ENCODE assay signal across 8 cellular contexts in the genomic region with DNA sequence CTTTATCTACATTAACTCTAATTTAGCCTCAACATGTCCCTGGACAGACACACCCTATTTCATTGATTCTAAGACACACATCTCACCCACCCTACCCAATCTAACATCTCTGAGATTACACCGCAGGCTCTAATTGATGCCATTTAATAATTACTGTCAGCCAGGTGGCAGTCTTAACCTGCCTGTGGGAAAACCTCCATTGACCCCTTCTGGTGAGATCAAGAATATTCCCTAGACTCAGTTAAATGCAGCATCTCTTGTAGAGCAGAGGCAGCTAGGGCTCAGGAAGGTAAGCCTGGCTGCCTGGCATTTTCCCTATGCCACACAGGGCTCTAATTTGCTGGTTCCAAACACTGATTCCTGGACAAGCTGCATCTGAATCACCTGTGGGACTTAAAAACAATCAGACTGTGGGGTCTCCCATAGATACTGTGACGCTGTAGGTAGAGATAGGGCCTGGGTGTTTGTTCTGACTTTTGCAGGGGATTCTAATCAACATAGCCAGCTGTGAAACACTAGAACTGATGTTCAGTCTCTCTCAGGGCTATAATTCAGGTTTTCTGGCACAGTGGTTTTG. TPM values are rescaled to one million over a fixed set of nuclear protein-coding genes. Genes with fewer than 3 reads are reported as not detected.
A peak's percentile ranks its signal among the peaks of the same experiment; 100 is the strongest.
DNase-seq lines count a peak whose midpoint lies in the region; ATAC-seq and TF ChIP-seq lines count a peak whose summit lies in the region.

No MANE protein-coding gene starts in this region.

- peak overlapping the region; percentile 88 for H3K27ac Mint-ChIP-seq in progenitor cell of endocrine pancreas

- peak; percentile 50 for ATAC-seq in GM18867 (IDR thresholded peaks at IDR 0.05; ENCODE audit: unreplicated experiment)
- no peak for ATAC-seq in HG03108 (IDR thresholded peaks at IDR 0.05; ENCODE audit: unreplicated experiment)

- no peak overlapping the region for H3K4me3 Mint-ChIP-seq in progenitor cell of endocrine pancreas (ENCODE audit: low read depth)

- H3K36me3 Mint-ChIP-seq in progenitor cell of endocrine pancreas (ENCODE audit: insufficient read depth), result peaks cover 6% of the 10 kb centered on the region

- H3K27me3 Mint-ChIP-seq in progenitor cell of endocrine pancreas, result no peaks in the 10 kb centered on the region

- peak; percentile 24 to 38 for DNase-seq in AML-193 (lab: John Stamatoyannopoulos, UW)
- peak; percentile 70 for DNase-seq in NCI-H526 treated with DMSO at 0.1 percent for 48 hours (lab: John Stamatoyannopoulos, UW)
- DNase-seq in cerebellum (ENCODE audit: low spot score), result peak; percentile 65
- DNase-seq in progenitor cell of endocrine pancreas (ENCODE audit: low spot score, unreplicated experiment), result no peak
- no peak for DNase-seq in C1 segment of cervical spinal cord (lab: John Stamatoyannopoulos, UW)
- no peak for DNase-seq in HuH-7.5 (ENCODE audit: low spot score)

- peak; percentile 62 for TF ChIP-seq CTCF in progenitor cell of endocrine pancreas (IDR thresholded peaks at IDR 0.05; ENCODE audit: unreplicated experiment)

- H3K9me3 Mint-ChIP-seq in progenitor cell of endocrine pancreas (ENCODE audit: low read depth), result no peaks in the 10 kb centered on the region

- peaks cover 33% of the 10 kb centered on the region for H3K4me1 Mint-ChIP-seq in progenitor cell of endocrine pancreas (ENCODE audit: low read depth)

RNA-seq across cellular contexts. Expression of a gene that starts 14.3 kb away (rescaled TPM):
- 25.5 TPM for total RNA-seq in cerebellum
- total RNA-seq in progenitor cell of endocrine pancreas, result 88.1 and 92.6 TPM in 2 replicates

RNA-seq across cellular contexts. Expression of a gene that starts 14.8 kb away (rescaled TPM):
- total RNA-seq in cerebellum, result 2.2 TPM
- total RNA-seq in progenitor cell of endocrine pancreas, result 29.2 and 31.9 TPM in 2 replicates

RNA-seq across cellular contexts. Expression of a gene that starts 51.8 kb away (rescaled TPM):
- total RNA-seq in cerebellum (0.18 TPM), progenitor cell of endocrine pancreas (0.20 and 0.24 TPM in 2 replicates)

Comparison
In these comparisons a context has a peak if more than half of its experiments do, and no peak if none do; other contexts are left out.
1. DNase-seq: peak in AML-193 (2 of 2), NCI-H526 treated with DMSO at 0.1 percent for 48 hours (single experiment) and cerebellum (single experiment); none in progenitor cell of endocrine pancreas (single experiment), C1 segment of cervical spinal cord (0 of 14) and HuH-7.5 (single experiment).